ENCODE assay signal across 1 cellular context in genomic region chr17:48056246-48056745, GRCh38.
TF ChIP-seq lines count a peak whose summit lies in the region.

No MANE protein-coding gene starts in this region.

TF ChIP-seq in IMR-90, 13 proteins besides CTCF, POLR2A, EP300 and RAD21 (continued from another document):
- TF ChIP-seq USF2 (IDR thresholded peaks at IDR 0.05; ENCODE audit: low read depth, low read length): no peak
- no peak for TF ChIP-seq RFX5 (IDR thresholded peaks at IDR 0.05; ENCODE audit: low read depth, low read length)
- TF ChIP-seq MXI1 (IDR thresholded peaks at IDR 0.05; ENCODE audit: borderline replicate concordance, low read depth, low read length): no peak
- TF ChIP-seq, protein P1, sequence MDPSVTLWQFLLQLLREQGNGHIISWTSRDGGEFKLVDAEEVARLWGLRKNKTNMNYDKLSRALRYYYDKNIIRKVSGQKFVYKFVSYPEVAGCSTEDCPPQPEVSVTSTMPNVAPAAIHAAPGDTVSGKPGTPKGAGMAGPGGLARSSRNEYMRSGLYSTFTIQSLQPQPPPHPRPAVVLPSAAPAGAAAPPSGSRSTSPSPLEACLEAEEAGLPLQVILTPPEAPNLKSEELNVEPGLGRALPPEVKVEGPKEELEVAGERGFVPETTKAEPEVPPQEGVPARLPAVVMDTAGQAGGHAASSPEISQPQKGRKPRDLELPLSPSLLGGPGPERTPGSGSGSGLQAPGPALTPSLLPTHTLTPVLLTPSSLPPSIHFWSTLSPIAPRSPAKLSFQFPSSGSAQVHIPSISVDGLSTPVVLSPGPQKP (IDR thresholded peaks at IDR 0.05; ENCODE audit: borderline replicate concordance, low read depth, low read length): no peak
- no peak for TF ChIP-seq MAZ (IDR thresholded peaks at IDR 0.05; ENCODE audit: borderline replicate concordance, low read depth, low read length)
- no peak for TF ChIP-seq MAFK (IDR thresholded peaks at IDR 0.05; ENCODE audit: low read depth, low read length)
- TF ChIP-seq CEBPB (IDR thresholded peaks at IDR 0.05; ENCODE audit: low read depth, low read length): no peak
- TF ChIP-seq SMC3 (IDR thresholded peaks at IDR 0.05; ENCODE audit: low read depth, low read length): no peak
- TF ChIP-seq NFE2L2 (IDR thresholded peaks at IDR 0.05; ENCODE audit: low read depth, low read length): no peak
